Comparison of ENCODE assay signal across 26 cellular contexts in the genomic region with DNA sequence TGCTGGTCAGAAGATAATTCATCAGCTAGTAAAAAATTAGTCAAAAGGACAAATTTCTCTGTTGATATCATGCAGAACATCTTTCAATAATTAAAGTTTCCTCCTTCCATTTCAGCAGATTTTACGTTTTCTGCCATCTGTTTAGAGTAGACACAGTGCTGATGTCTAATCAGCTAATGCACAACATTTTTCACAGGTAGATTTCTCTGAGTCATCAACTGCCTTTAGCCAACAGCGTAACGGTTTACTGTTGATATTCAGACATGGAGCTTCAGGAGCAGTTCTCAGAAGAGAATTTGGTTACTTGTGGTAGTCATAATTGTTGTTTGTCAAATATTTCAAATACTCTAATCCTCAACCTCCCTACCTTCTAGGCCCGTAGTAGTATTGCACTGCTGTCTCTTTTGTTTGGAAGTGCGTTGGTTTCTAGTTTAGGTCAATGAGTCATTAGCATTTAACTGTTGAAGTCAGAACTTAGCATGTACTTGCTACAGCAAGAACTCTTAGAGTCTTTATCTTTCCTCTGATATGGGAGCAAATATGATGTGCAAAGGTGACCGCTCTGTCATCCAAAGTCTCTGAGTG.
"Had no signal": no experiment of that assay in that cellular context is flagged by ENCODE, and none has a peak within 500 bp of the region (broad histone marks: within the 10 kb centered on the region; RNA-seq: fewer than 3 reads in every experiment).

No MANE protein-coding gene starts in this region.

- H3K36me3 Mint-ChIP-seq: activated naive CD4-positive, alpha-beta T cell treated with anti-CD3 and anti-CD28 coated beads, Interleukin-2, amount 10 ng/mL, durations not matched to agents 7 days and 5 days; activated naive CD8-positive, alpha-beta T cell treated with anti-CD3 and anti-CD28 coated beads, Interleukin-2, amount 10 ng/mL, durations not matched to agents 7 days and 5 days; naive thymus-derived CD8-positive, alpha-beta T cell had no signal

- ATAC-seq: activated CD4-positive, CD25-positive, alpha-beta regulatory T cell treated with anti-CD3 and anti-CD28 coated beads, Interleukin-2, amount 50 U/mL, for 24 hours; naive thymus-derived CD8-positive, alpha-beta T cell; right cardiac atrium had no signal

- H3K4me3 Mint-ChIP-seq: activated naive CD4-positive, alpha-beta T cell treated with anti-CD3 and anti-CD28 coated beads, Interleukin-2, amount 10 ng/mL, durations not matched to agents 7 days and 5 days; activated naive CD8-positive, alpha-beta T cell treated with anti-CD3 and anti-CD28 coated beads, Interleukin-2, amount 10 ng/mL, durations not matched to agents 7 days and 5 days; central memory CD8-positive, alpha-beta T cell; naive thymus-derived CD8-positive, alpha-beta T cell; neural crest cell; T-helper 1 cell treated with Interleukin-12 subunit alpha and Interleukin-12 subunit beta and Interleukin-4 antibody, amounts not matched to agents 30 μg/mL and 1 μg/mL, for 36 hours had no signal

- H3K4me3 ChIP-seq: esophagus squamous epithelium, spleen, suprapubic skin, tibial artery had no signal

- H3K9me3 Mint-ChIP-seq: activated naive CD8-positive, alpha-beta T cell treated with anti-CD3 and anti-CD28 coated beads, Interleukin-2, amount 10 ng/mL, durations not matched to agents 7 days and 5 days; central memory CD8-positive, alpha-beta T cell; T-helper 1 cell treated with Interleukin-12 subunit alpha and Interleukin-12 subunit beta and Interleukin-4 antibody, amounts not matched to agents 30 μg/mL and 1 μg/mL, for 36 hours had no signal

- H3K27me3 Mint-ChIP-seq: activated naive CD4-positive, alpha-beta T cell treated with anti-CD3 and anti-CD28 coated beads, Interleukin-2, amount 10 ng/mL, durations not matched to agents 7 days and 5 days; central memory CD8-positive, alpha-beta T cell; naive thymus-derived CD8-positive, alpha-beta T cell had no signal

- H3K9ac ChIP-seq: parathyroid adenoma had no signal

- DNase-seq: activated CD4-positive, alpha-beta T cell treated with anti-CD3 and anti-CD28 coated beads for 48 hours; activated CD4-positive, alpha-beta T cell treated with anti-CD3 and anti-CD28 coated beads, Interleukin-2, amount 50 U/mL, for 48 hours; activated CD8-positive, alpha-beta memory T cell treated with anti-CD3 and anti-CD28 coated beads, Interleukin-2, amount 50 U/mL, for 4 hours; activated gamma-delta T cell; activated naive CD4-positive, alpha-beta T cell treated with anti-CD3 and anti-CD28 coated beads, Interleukin-2, amount 10 ng/mL, durations not matched to agents 7 days and 5 days; activated naive CD8-positive, alpha-beta T cell treated with anti-CD3 and anti-CD28 coated beads, Interleukin-2, amount 10 ng/mL, durations not matched to agents 7 days and 5 days; activated T-cell treated with anti-CD3 and anti-CD28 coated beads, Interleukin-2, amount 50 U/mL, for 1 hour; amniotic stem cell; dermis blood vessel endothelial cell; effector CD4-positive, alpha-beta T cell; esophagus squamous epithelium; mammary epithelial cell; naive thymus-derived CD8-positive, alpha-beta T cell; occipital lobe; right cardiac atrium; spleen; stimulated activated naive CD4-positive, alpha-beta T cell; T1000; tibial artery; WERI-Rb-1 had no signal

- H2AFZ ChIP-seq: parathyroid adenoma had no signal

- H3K9me3 ChIP-seq: esophagus squamous epithelium, suprapubic skin, tibial artery had no signal

- H3K79me2 ChIP-seq: parathyroid adenoma had no signal

- H3K4me1 Mint-ChIP-seq: activated naive CD4-positive, alpha-beta T cell treated with anti-CD3 and anti-CD28 coated beads, Interleukin-2, amount 10 ng/mL, durations not matched to agents 7 days and 5 days; activated naive CD8-positive, alpha-beta T cell treated with anti-CD3 and anti-CD28 coated beads, Interleukin-2, amount 10 ng/mL, durations not matched to agents 7 days and 5 days; central memory CD8-positive, alpha-beta T cell; naive thymus-derived CD8-positive, alpha-beta T cell; neural crest cell had no signal

- H3K4me1 ChIP-seq: esophagus squamous epithelium, parathyroid adenoma, spleen, suprapubic skin had no signal

- H3K36me3 ChIP-seq: esophagus squamous epithelium, spleen, suprapubic skin, tibial artery, WERI-Rb-1 had no signal

- H3K27me3 ChIP-seq: esophagus squamous epithelium, spleen, suprapubic skin, tibial artery had no signal

- H3K27ac ChIP-seq: esophagus squamous epithelium, parathyroid adenoma, spleen, suprapubic skin, tibial artery, WERI-Rb-1 had no signal

- H3K27ac Mint-ChIP-seq: activated naive CD4-positive, alpha-beta T cell treated with anti-CD3 and anti-CD28 coated beads, Interleukin-2, amount 10 ng/mL, durations not matched to agents 7 days and 5 days; activated naive CD8-positive, alpha-beta T cell treated with anti-CD3 and anti-CD28 coated beads, Interleukin-2, amount 10 ng/mL, durations not matched to agents 7 days and 5 days; naive thymus-derived CD8-positive, alpha-beta T cell; T-helper 1 cell treated with Interleukin-12 subunit alpha and Interleukin-12 subunit beta and Interleukin-4 antibody, amounts not matched to agents 30 μg/mL and 1 μg/mL, for 36 hours had no signal
